16 cellular contexts compared by ENCODE assay signal in the genomic region with DNA sequence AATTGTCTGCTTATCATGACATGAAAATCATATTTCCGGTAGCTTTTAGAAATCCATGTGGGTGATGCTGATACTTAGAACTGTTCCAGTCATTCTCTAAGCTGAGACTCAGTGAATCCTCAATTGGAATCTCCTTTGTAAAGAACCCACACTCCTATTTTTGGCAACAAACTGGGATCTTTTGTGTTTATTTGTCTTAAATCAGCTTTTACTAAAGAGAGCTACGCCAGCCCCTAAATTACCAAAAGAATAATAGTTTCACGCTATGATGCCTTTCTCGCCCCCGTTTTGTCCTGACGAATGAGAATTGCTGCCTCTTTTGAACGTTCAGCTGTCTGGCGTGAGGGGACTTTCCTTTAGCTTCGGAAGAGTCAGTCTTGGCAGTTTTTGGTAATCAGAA.
A peak's percentile ranks its signal among the peaks of the same experiment; 100 is the strongest.
DNase-seq lines count a peak whose midpoint lies in the region; ATAC-seq and TF ChIP-seq lines count a peak whose summit lies in the region.
"Had no signal": no experiment of that assay in that cellular context is flagged by ENCODE, and none has a peak within 500 bp of the region (broad histone marks: within the 10 kb centered on the region; RNA-seq: fewer than 3 reads in every experiment).

No MANE protein-coding gene starts in this region.

- H3K9me3 ChIP-seq in breast epithelium (peaks cover 0 to 7% of the 10 kb centered on the region in 2 donors), neural progenitor cell (ENCODE audit: low read depth) (no peaks in the 10 kb centered on the region), Peyer's patch (no peaks in the 10 kb centered on the region), right cardiac atrium (ENCODE audit: control insufficient read depth, low read length) (no peaks in the 10 kb centered on the region)

- H3K4me1 ChIP-seq in breast epithelium (no peaks in the 10 kb centered on the region), neural progenitor cell (peaks cover 8% of the 10 kb centered on the region), Peyer's patch (no peaks in the 10 kb centered on the region), right cardiac atrium (ENCODE audit: control insufficient read depth, insufficient read depth, low read length) (no peaks in the 10 kb centered on the region)

- ATAC-seq in GM21717 (IDR thresholded peaks at IDR 0.05; ENCODE audit: unreplicated experiment) = no peak
- no peak for ATAC-seq in right cardiac atrium
- ATAC-seq: activated T-cell treated with anti-CD3 and anti-CD28 coated beads, Interleukin-2, amount 50 U/mL, for 72 hours had no signal

- TF ChIP-seq POLR2A in breast epithelium (IDR thresholded peaks at IDR 0.05) = no peak
- TF ChIP-seq POLR2A in Peyer's patch (IDR thresholded peaks at IDR 0.05) = no peak

- H3K9ac ChIP-seq in neural progenitor cell = no peak overlapping the region

- H3K4me1 Mint-ChIP-seq in MCF 10A (ENCODE audit: insufficient read depth, unreplicated experiment) = peaks cover 5% of the 10 kb centered on the region
- peaks cover 43% of the 10 kb centered on the region for H3K4me1 Mint-ChIP-seq in chondrocyte (ENCODE audit: low read depth)
- H3K4me1 Mint-ChIP-seq in neural progenitor cell = peaks cover 9% of the 10 kb centered on the region
- H3K4me1 Mint-ChIP-seq: activated CD4-positive, alpha-beta memory T cell treated with anti-CD3 and anti-CD28 coated beads, Interleukin-2, amount 10 ng/mL, durations not matched to agents 7 days and 5 days had no signal

- peak overlapping the region; percentile 79 for H3K27ac Mint-ChIP-seq in MCF 10A (ENCODE audit: low read depth, unreplicated experiment)
- H3K27ac Mint-ChIP-seq in chondrocyte (ENCODE audit: unreplicated experiment) = peak overlapping the region; percentile 98
- H3K27ac Mint-ChIP-seq in neural progenitor cell = no peak overlapping the region
- H3K27ac Mint-ChIP-seq: activated CD4-positive, alpha-beta memory T cell treated with anti-CD3 and anti-CD28 coated beads, Interleukin-2, amount 10 ng/mL, durations not matched to agents 7 days and 5 days; activated T-cell treated with anti-CD3 and anti-CD28 coated beads, Interleukin-2, amount 50 U/mL, for 72 hours had no signal

- intact Hi-C loops in MCF 10A (cut with micrococcal nuclease) (no loop called here), breast epithelium (cut with DNase I; ENCODE audit: low total_unique reads) (no loop called here), right cardiac atrium (cut with DNase I) (no loop called here)

- no peaks in the 10 kb centered on the region for H3K79me2 ChIP-seq in neural progenitor cell (ENCODE audit: low read depth)

- DNase-seq in MCF 10A (ENCODE audit: unreplicated experiment) = peak; percentile 26
- no peak for DNase-seq in breast epithelium (ENCODE audit: low spot score in 2 of 2)
- DNase-seq in chondrocyte (ENCODE audit: low spot score) = no peak
- no peak for DNase-seq in neural progenitor cell (ENCODE audit: low spot score)
- DNase-seq in Peyer's patch = no peak
- no peak for DNase-seq in SHP77 treated with DMSO at 0.1 percent for 48 hours (lab: John Stamatoyannopoulos, UW)
- DNase-seq in right cardiac atrium = no peak
- DNase-seq: activated CD4-positive, alpha-beta memory T cell treated with anti-CD3 and anti-CD28 coated beads, Interleukin-2, amount 10 ng/mL, durations not matched to agents 7 days and 5 days; activated T-cell treated with anti-CD3 and anti-CD28 coated beads, Interleukin-2, amount 50 U/mL, for 72 hours; DMS53; NCI-H2029; NCI-H446 treated with DMSO at 0.1 percent for 48 hours; NK-92 treated with Interleukin-12 subunit alpha and Interleukin-12 subunit beta, amount 100 ng/mL, for 24 hours had no signal

- POLR2A ChIA-PET in MCF 10A (lab: Yijun Ruan, JAX) = no interaction called here

- TF ChIP-seq CTCF in MCF 10A (IDR thresholded peaks at IDR 0.05; ENCODE audit: unreplicated experiment) (no peak), breast epithelium (IDR thresholded peaks at IDR 0.05) (no peak), chondrocyte (IDR thresholded peaks at IDR 0.05) (no peak), neural progenitor cell (IDR thresholded peaks at IDR 0.05) (no peak), Peyer's patch (IDR thresholded peaks at IDR 0.05) (no peak)

- H3K36me3 Mint-ChIP-seq in MCF 10A (ENCODE audit: insufficient read depth, unreplicated experiment) (no peaks in the 10 kb centered on the region), chondrocyte (ENCODE audit: low read depth) (no peaks in the 10 kb centered on the region), neural progenitor cell (no peaks in the 10 kb centered on the region)

- H3K4me2 ChIP-seq in neural progenitor cell = peak overlapping the region; percentile 61

- CTCF ChIA-PET in MCF 10A (lab: Yijun Ruan, JAX) = no interaction called here

- no peaks in the 10 kb centered on the region for H3K27me3 Mint-ChIP-seq in MCF 10A (ENCODE audit: insufficient read depth, unreplicated experiment)
- no peaks in the 10 kb centered on the region for H3K27me3 Mint-ChIP-seq in chondrocyte (ENCODE audit: low read depth)
- H3K27me3 Mint-ChIP-seq in neural progenitor cell (ENCODE audit: insufficient read depth, low read depth) = peaks cover 3% of the 10 kb centered on the region
- H3K27me3 Mint-ChIP-seq: activated CD4-positive, alpha-beta memory T cell treated with anti-CD3 and anti-CD28 coated beads, Interleukin-2, amount 10 ng/mL, durations not matched to agents 7 days and 5 days had no signal

- H4K20me1 ChIP-seq in neural progenitor cell (ENCODE audit: low read depth) = no peaks in the 10 kb centered on the region

- H3F3A ChIP-seq in neural progenitor cell (ENCODE audit: low read depth) = peaks cover 16% of the 10 kb centered on the region

- H3K4me3 Mint-ChIP-seq in MCF 10A (ENCODE audit: unreplicated experiment) (peak overlapping the region; percentile 52), chondrocyte (ENCODE audit: unreplicated experiment) (peak overlapping the region; percentile 54), neural progenitor cell (no peak overlapping the region)
- H3K4me3 Mint-ChIP-seq: activated CD4-positive, alpha-beta memory T cell treated with anti-CD3 and anti-CD28 coated beads, Interleukin-2, amount 10 ng/mL, durations not matched to agents 7 days and 5 days; activated T-cell treated with anti-CD3 and anti-CD28 coated beads, Interleukin-2, amount 50 U/mL, for 72 hours had no signal

- TSS peak; percentile 85 for BruUV-seq in MCF 10A (replicated peaks; lab: Mats Ljungman, UMichigan)

- H3K27me3 ChIP-seq in breast epithelium (peaks cover 0 to 2% of the 10 kb centered on the region in 2 donors), neural progenitor cell (no peaks in the 10 kb centered on the region), Peyer's patch (no peaks in the 10 kb centered on the region), right cardiac atrium (ENCODE audit: control insufficient read depth, insufficient read depth) (no peaks in the 10 kb centered on the region)

- H3K36me3 ChIP-seq in breast epithelium (no peaks in the 10 kb centered on the region), neural progenitor cell (no peaks in the 10 kb centered on the region), Peyer's patch (no peaks in the 10 kb centered on the region)

- peak overlapping the region; percentile 91 for H2AFZ ChIP-seq in neural progenitor cell (replicated peaks)

- peak overlapping the region in 1 of 2 donors; percentile 28 for H3K27ac ChIP-seq in breast epithelium
- peak overlapping the region; percentile 56 for H3K27ac ChIP-seq in neural progenitor cell
- no peak overlapping the region for H3K27ac ChIP-seq in Peyer's patch
- no peak overlapping the region for H3K27ac ChIP-seq in right cardiac atrium (ENCODE audit: low read length)
- H3K27ac ChIP-seq: RWPE1, VCaP had no signal

- H3K9me3 Mint-ChIP-seq in MCF 10A (ENCODE audit: unreplicated experiment) = no peaks in the 10 kb centered on the region
- peaks cover 3% of the 10 kb centered on the region for H3K9me3 Mint-ChIP-seq in chondrocyte (ENCODE audit: low read depth)
- peaks cover 8% of the 10 kb centered on the region for H3K9me3 Mint-ChIP-seq in neural progenitor cell

- 50% methylated on average over 9 of the region's 9 CpGs for WGBS in right cardiac atrium

- H3K4me3 ChIP-seq in breast epithelium (no peak overlapping the region), neural progenitor cell (no peak overlapping the region), Peyer's patch (no peak overlapping the region), right cardiac atrium (ENCODE audit: low read length) (no peak overlapping the region)
